Comparison of ENCODE assay signal across 9 cellular contexts in the genomic region with DNA sequence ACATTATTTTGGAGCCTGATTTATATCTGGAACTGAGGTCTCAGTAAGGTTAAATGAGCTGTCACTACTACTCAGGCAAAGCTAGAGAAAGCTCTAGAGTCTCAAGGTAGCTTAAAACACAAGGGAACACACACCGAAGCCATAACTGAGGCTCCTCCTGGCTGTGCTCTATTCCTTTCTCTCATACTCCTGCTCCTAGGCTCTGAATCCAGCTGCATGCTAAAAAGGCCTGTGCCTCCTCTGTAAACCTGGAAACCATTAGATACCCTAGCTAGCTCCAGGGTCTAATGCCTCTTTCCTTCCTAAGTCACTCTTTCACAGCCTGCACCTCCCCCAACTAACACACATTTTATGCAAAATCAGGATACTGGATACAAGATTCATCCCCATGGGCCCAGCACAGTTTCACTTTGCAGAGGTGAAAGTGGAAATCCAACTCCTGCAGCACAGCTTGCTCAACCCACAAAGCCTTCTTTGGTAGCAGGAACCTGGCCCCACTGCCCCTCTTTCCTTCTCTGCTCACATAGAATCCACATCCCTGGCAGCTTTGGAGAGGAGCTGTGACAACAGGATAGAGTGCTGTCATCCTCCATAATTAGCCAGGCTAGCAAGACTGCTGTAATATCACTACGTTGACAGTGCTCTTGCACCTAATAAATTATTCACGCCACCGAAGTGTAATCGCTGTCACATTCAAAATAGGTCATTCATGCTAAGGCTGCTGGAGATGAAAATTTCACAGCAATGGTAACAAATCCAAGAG. TPM values are rescaled to one million over a fixed set of nuclear protein-coding genes. Genes with fewer than 3 reads are reported as not detected.
DNase-seq lines count a peak whose midpoint lies in the region; ATAC-seq and TF ChIP-seq lines count a peak whose summit lies in the region.
"Had no signal": no experiment of that assay in that cellular context is flagged by ENCODE, and none has a peak within 500 bp of the region (broad histone marks: within the 10 kb centered on the region; RNA-seq: fewer than 3 reads in every experiment).

No MANE protein-coding gene starts in this region.

- H3K27ac ChIP-seq in cardiac muscle cell (peak overlapping the region; percentile 42), uterus (peak overlapping the region; percentile 12 to 47)
- H3K27ac ChIP-seq: HL-60 had no signal

- peak overlapping the region; percentile 80 for H3K4me3 Mint-ChIP-seq in glutamatergic neuron (ENCODE audit: unreplicated experiment)

- no peaks in the 10 kb centered on the region for H3K36me3 ChIP-seq in cardiac muscle cell
- no peaks in the 10 kb centered on the region for H3K36me3 ChIP-seq in uterus

- peaks cover 10% of the 10 kb centered on the region for H3K9me3 Mint-ChIP-seq in glutamatergic neuron (ENCODE audit: unreplicated experiment)

- H3K4me1 Mint-ChIP-seq in glutamatergic neuron (ENCODE audit: low read depth, unreplicated experiment), result peaks cover 41% of the 10 kb centered on the region

- H3K36me3 Mint-ChIP-seq in glutamatergic neuron (ENCODE audit: unreplicated experiment), result no peaks in the 10 kb centered on the region

- TF ChIP-seq CTCF in cardiac muscle cell (IDR thresholded peaks at IDR 0.05; ENCODE audit: low read depth, low read length) (no peak), glutamatergic neuron (IDR thresholded peaks at IDR 0.05; ENCODE audit: partially characterized antibody, unreplicated experiment) (no peak), uterus (IDR thresholded peaks at IDR 0.05) (no peak)

- intact Hi-C loops in cardiac septum (cut with DNase I), result no loop called here
- intact Hi-C loops in uterus (cut with DNase I; ENCODE audit: low total_unique reads), result no loop called here
- intact Hi-C loops in posterior vena cava (cut with DNase I), result no loop called here

- no peak for TF ChIP-seq POLR2A in uterus (IDR thresholded peaks at IDR 0.05)

- no peak for DNase-seq in cardiac muscle cell (ENCODE audit: low read depth in 1 of 2, low spot score in 1 of 2)
- DNase-seq in cardiac septum (ENCODE audit: low spot score), result no peak
- peak; percentile 72 for DNase-seq in NCI-H345 (lab: John Stamatoyannopoulos, UW)
- peak; percentile 58 for DNase-seq in glutamatergic neuron
- DNase-seq in uterus, result no peak
- DNase-seq in HUDEP-2 (lab: John Stamatoyannopoulos, UW; ENCODE audit: unreplicated experiment in 76 of 76), result no peak
- no peak for DNase-seq in posterior vena cava (ENCODE audit: low spot score)

- H3K27ac Mint-ChIP-seq in glutamatergic neuron (ENCODE audit: unreplicated experiment), result peak overlapping the region; percentile 98

- H3K27me3 ChIP-seq in cardiac muscle cell, result no peaks in the 10 kb centered on the region
- no peaks in the 10 kb centered on the region for H3K27me3 ChIP-seq in uterus

- H3K27me3 Mint-ChIP-seq in glutamatergic neuron (ENCODE audit: unreplicated experiment), result peaks cover 17% of the 10 kb centered on the region

- H3K4me1 ChIP-seq in cardiac muscle cell (ENCODE audit: low read depth) (peaks cover 20% of the 10 kb centered on the region), uterus (no peaks in the 10 kb centered on the region)

- H3K4me3 ChIP-seq in cardiac muscle cell, result no peak overlapping the region
- no peak overlapping the region for H3K4me3 ChIP-seq in uterus

- no peak for ATAC-seq in HG02840 (IDR thresholded peaks at IDR 0.05; ENCODE audit: low FRiP score, unreplicated experiment)

- H3K9me3 ChIP-seq in cardiac muscle cell (ENCODE audit: low read depth) (no peaks in the 10 kb centered on the region), uterus (no peaks in the 10 kb centered on the region)

RNA-seq across cellular contexts. Expression of a gene that starts 16.9 kb away (rescaled TPM):
- 4.8 and 6.9 TPM in 2 replicates for total RNA-seq in cardiac muscle cell
- polyA plus RNA-seq in cardiac muscle cell, result 2.2 and 4.4 TPM in 2 replicates
- total RNA-seq in cardiac septum, result 11.2 TPM
- 82.2 TPM for total RNA-seq in glutamatergic neuron (ENCODE audit: unreplicated experiment)
- total RNA-seq in uterus, result 100 to 1,000 TPM in 2 of 4 donors, 10 to 100 TPM in 2; 29.0 to 106 (median 80.4) TPM
- total RNA-seq in posterior vena cava, result 10 to 100 TPM; 11.8 to 14.9 TPM

Comparison
In these comparisons a context has a peak if more than half of its experiments do, and no peak if none do; other contexts are left out.
1. DNase-seq: peak in NCI-H345 (single experiment) and glutamatergic neuron (single experiment); none in cardiac muscle cell (0 of 2), cardiac septum (single experiment), uterus (0 of 2), HUDEP-2 (0 of 76) and posterior vena cava (single experiment).